26 cellular contexts compared by ENCODE assay signal in the genomic region with DNA sequence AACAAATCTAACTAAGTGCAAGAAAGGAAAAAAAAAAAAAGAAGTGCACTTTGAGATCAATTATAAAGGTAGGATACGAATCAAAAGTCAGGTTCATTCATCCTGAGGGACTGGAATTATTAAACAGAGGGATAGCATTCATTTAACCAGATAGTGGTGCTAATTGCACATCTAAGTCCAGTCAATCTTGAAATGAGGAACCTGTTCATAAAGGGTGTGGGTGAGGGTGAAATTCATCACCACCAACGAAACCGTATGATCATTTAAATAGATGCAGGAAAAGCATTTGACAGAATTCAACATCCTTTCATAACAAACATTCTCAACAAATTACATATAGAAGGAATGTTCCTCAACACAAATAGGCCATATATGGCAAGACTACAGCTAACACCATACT. TPM values are rescaled to one million over a fixed set of nuclear protein-coding genes. Genes with fewer than 3 reads are reported as not detected.
A peak's percentile ranks its signal among the peaks of the same experiment; 100 is the strongest.
DNase-seq lines count a peak whose midpoint lies in the region; ATAC-seq, FAIRE-seq and TF ChIP-seq lines count a peak whose summit lies in the region.
"Had no signal": no experiment of that assay in that cellular context is flagged by ENCODE, and none has a peak within 500 bp of the region (broad histone marks: within the 10 kb centered on the region; RNA-seq: fewer than 3 reads in every experiment).

No MANE protein-coding gene starts in this region.

- H3K4me1 Mint-ChIP-seq in activated naive CD4-positive, alpha-beta T cell treated with anti-CD3 and anti-CD28 coated beads, Interleukin-2, amount 50 U/mL, for 24 hours, result peaks cover 53% of the 10 kb centered on the region
- H3K4me1 Mint-ChIP-seq in activated naive CD8-positive, alpha-beta T cell treated with anti-CD3 and anti-CD28 coated beads, Interleukin-2, amount 50 U/mL, for 24 hours, result peaks cover 34% of the 10 kb centered on the region
- H3K4me1 Mint-ChIP-seq: H9 had no signal

- peaks cover 23% of the 10 kb centered on the region for H3K36me3 Mint-ChIP-seq in activated naive CD4-positive, alpha-beta T cell treated with anti-CD3 and anti-CD28 coated beads, Interleukin-2, amount 50 U/mL, for 24 hours
- peaks cover under 1 to 14% of the 10 kb centered on the region in 2 donors for H3K36me3 Mint-ChIP-seq in activated naive CD4-positive, alpha-beta T cell treated with anti-CD3 and anti-CD28 coated beads, Interleukin-2, amount 50 U/mL, for 72 hours
- H3K36me3 Mint-ChIP-seq in activated naive CD8-positive, alpha-beta T cell treated with anti-CD3 and anti-CD28 coated beads, Interleukin-2, amount 50 U/mL, for 24 hours (ENCODE audit: low read depth), result peaks cover 25% of the 10 kb centered on the region

- peaks cover 1% of the 10 kb centered on the region for H3K4me1 ChIP-seq in smooth muscle cell (ENCODE audit: low read depth)

- no peak overlapping the region for H3K27ac ChIP-seq in smooth muscle cell (ENCODE audit: low read depth)
- H3K27ac ChIP-seq: A549, lower lobe of right lung, VCaP had no signal

- H3K27me3 ChIP-seq in smooth muscle cell (ENCODE audit: low read depth), result no peaks in the 10 kb centered on the region

- H2AFZ ChIP-seq in smooth muscle cell (ENCODE audit: low read depth), result no peak overlapping the region

- no peaks in the 10 kb centered on the region for H3K9me3 Mint-ChIP-seq in activated naive CD4-positive, alpha-beta T cell treated with anti-CD3 and anti-CD28 coated beads, Interleukin-2, amount 50 U/mL, for 24 hours
- H3K9me3 Mint-ChIP-seq in activated naive CD4-positive, alpha-beta T cell treated with anti-CD3 and anti-CD28 coated beads, Interleukin-2, amount 50 U/mL, for 72 hours, result no peaks in the 10 kb centered on the region
- no peaks in the 10 kb centered on the region for H3K9me3 Mint-ChIP-seq in activated naive CD8-positive, alpha-beta T cell treated with anti-CD3 and anti-CD28 coated beads, Interleukin-2, amount 50 U/mL, for 24 hours

- no peaks in the 10 kb centered on the region for H3F3A ChIP-seq in smooth muscle cell (ENCODE audit: low read depth)

- no peak overlapping the region for H3K4me2 ChIP-seq in smooth muscle cell
- H3K4me2 ChIP-seq: A549 had no signal

- H3K27me3 Mint-ChIP-seq in activated naive CD4-positive, alpha-beta T cell treated with anti-CD3 and anti-CD28 coated beads, Interleukin-2, amount 50 U/mL, for 24 hours, result no peaks in the 10 kb centered on the region
- no peaks in the 10 kb centered on the region for H3K27me3 Mint-ChIP-seq in activated naive CD8-positive, alpha-beta T cell treated with anti-CD3 and anti-CD28 coated beads, Interleukin-2, amount 50 U/mL, for 24 hours

- no peaks in the 10 kb centered on the region for H4K20me1 ChIP-seq in smooth muscle cell (ENCODE audit: low read depth)

- no peak for DNase-seq in activated naive CD4-positive, alpha-beta T cell treated with anti-CD3 and anti-CD28 coated beads, Interleukin-2, amount 50 U/mL, for 72 hours (ENCODE audit: low spot score in 2 of 2)
- DNase-seq in NOMO-1 treated with DMSO at 0.1 percent for 48 hours (lab: John Stamatoyannopoulos, UW; ENCODE audit: unreplicated experiment) (peak; percentile 29), NCI-H1048 (lab: John Stamatoyannopoulos, UW) (no peak), smooth muscle cell (lab: John Stamatoyannopoulos, UW; ENCODE audit: unreplicated experiment) (no peak), urothelium cell line (ENCODE audit: low spot score) (no peak)
- DNase-seq in activated naive CD8-positive, alpha-beta T cell treated with anti-CD3 and anti-CD28 coated beads, Interleukin-2, amount 50 U/mL, for 24 hours, result no peak
- DNase-seq: anterior cingulate cortex, C1 segment of cervical spinal cord, DMS 273 treated with DMSO at 0.1 percent for 48 hours, H9, hippocampal formation, lower lobe of right lung, NCI-H1105 treated with DMSO at 0.1 percent for 48 hours, NCI-H524 treated with DMSO at 0.1 percent for 48 hours, SHP77, T-helper 1 cell had no signal

- 88% methylated on average over 3 of the region's 3 CpGs for WGBS in smooth muscle cell (ENCODE audit: low lambda C conversion rate)

- TF ChIP-seq CTCF in smooth muscle cell (IDR thresholded peaks at IDR 0.05; ENCODE audit: borderline replicate concordance, insufficient read depth, poor library complexity, severe bottlenecking), result no peak

- no peak overlapping the region for H3K4me3 Mint-ChIP-seq in activated naive CD4-positive, alpha-beta T cell treated with anti-CD3 and anti-CD28 coated beads, Interleukin-2, amount 50 U/mL, for 24 hours
- H3K4me3 Mint-ChIP-seq in activated naive CD8-positive, alpha-beta T cell treated with anti-CD3 and anti-CD28 coated beads, Interleukin-2, amount 50 U/mL, for 24 hours, result no peak overlapping the region
- H3K4me3 Mint-ChIP-seq: H9 had no signal

- no peak for ATAC-seq in activated naive CD4-positive, alpha-beta T cell treated with anti-CD3 and anti-CD28 coated beads, Interleukin-2, amount 50 U/mL, for 72 hours
- no peak for ATAC-seq in activated naive CD8-positive, alpha-beta T cell treated with anti-CD3 and anti-CD28 coated beads, Interleukin-2, amount 50 U/mL, for 24 hours
- no peak for ATAC-seq in HG03521 (IDR thresholded peaks at IDR 0.05; ENCODE audit: unreplicated experiment)
- ATAC-seq: A549 had no signal

- H3K79me2 ChIP-seq in smooth muscle cell (ENCODE audit: low read depth), result no peaks in the 10 kb centered on the region

- H3K4me3 ChIP-seq in smooth muscle cell, result no peak overlapping the region
- H3K4me3 ChIP-seq: A549, lower lobe of right lung had no signal

- H3K27ac Mint-ChIP-seq in activated naive CD4-positive, alpha-beta T cell treated with anti-CD3 and anti-CD28 coated beads, Interleukin-2, amount 50 U/mL, for 24 hours, result peak overlapping the region; percentile 78
- no peak overlapping the region for H3K27ac Mint-ChIP-seq in activated naive CD4-positive, alpha-beta T cell treated with anti-CD3 and anti-CD28 coated beads, Interleukin-2, amount 50 U/mL, for 72 hours
- peak overlapping the region; percentile 8 for H3K27ac Mint-ChIP-seq in activated naive CD8-positive, alpha-beta T cell treated with anti-CD3 and anti-CD28 coated beads, Interleukin-2, amount 50 U/mL, for 24 hours
- H3K27ac Mint-ChIP-seq: H9 had no signal

- no peaks in the 10 kb centered on the region for H3K9me3 ChIP-seq in smooth muscle cell (replicated peaks; ENCODE audit: low read depth)
- H3K9me3 ChIP-seq: lower lobe of right lung had no signal

- no peak overlapping the region for H3K9ac ChIP-seq in smooth muscle cell (ENCODE audit: low read depth)

- H3K36me3 ChIP-seq in smooth muscle cell (ENCODE audit: low read depth), result no peaks in the 10 kb centered on the region

- no peak for FAIRE-seq in urothelium cell line (lab: Jason Lieb, UNC)
- FAIRE-seq: A549, islet of Langerhans had no signal

RNA-seq across cellular contexts. Expression of a gene that starts 5.6 kb away (rescaled TPM):
- total RNA-seq in activated naive CD4-positive, alpha-beta T cell treated with anti-CD3 and anti-CD28 coated beads, Interleukin-2, amount 50 U/mL, for 72 hours, result 10 to 100 TPM; 53.4 to 88.4 TPM
- 1.0 and 2.8 TPM in 2 replicates for total RNA-seq in smooth muscle cell
- polyA plus RNA-seq in smooth muscle cell, result 1.3 and 1.4 TPM in 2 replicates
- total RNA-seq: G401, H9 had no signal

RNA-seq across cellular contexts. Expression of a gene that starts 39.3 kb away (rescaled TPM):
- total RNA-seq in activated naive CD4-positive, alpha-beta T cell treated with anti-CD3 and anti-CD28 coated beads, Interleukin-2, amount 50 U/mL, for 72 hours, result under 1 TPM in 1 of 2 donors, not detected in 1; 0.32 TPM
- not detected in 2 replicates for total RNA-seq in smooth muscle cell
- not detected in 2 replicates for polyA plus RNA-seq in smooth muscle cell
- total RNA-seq: cardiac septum, G401, H9, HT1080, myocyte, renal cortical epithelial cell had no signal

RNA-seq across cellular contexts. Expression of a gene that starts 48.1 kb away (rescaled TPM):
- 1 to 10 TPM; 3.1 to 3.3 TPM for total RNA-seq in activated naive CD4-positive, alpha-beta T cell treated with anti-CD3 and anti-CD28 coated beads, Interleukin-2, amount 50 U/mL, for 72 hours
- 12.2 and 14.6 TPM in 2 replicates for total RNA-seq in smooth muscle cell
- 11.5 and 12.4 TPM in 2 replicates for polyA plus RNA-seq in smooth muscle cell

Comparison
In these comparisons a context has a peak if more than half of its experiments do, and no peak if none do; other contexts are left out.
1. H3K27ac Mint-ChIP-seq: peak in activated naive CD4-positive, alpha-beta T cell treated with anti-CD3 and anti-CD28 coated beads, Interleukin-2, amount 50 U/mL, for 24 hours (single experiment) and activated naive CD8-positive, alpha-beta T cell treated with anti-CD3 and anti-CD28 coated beads, Interleukin-2, amount 50 U/mL, for 24 hours (single experiment); none in activated naive CD4-positive, alpha-beta T cell treated with anti-CD3 and anti-CD28 coated beads, Interleukin-2, amount 50 U/mL, for 72 hours (0 of 2).
2. RNA of a gene that starts 5.6 kb away (total RNA-seq): 53.4 to 88.4 TPM in activated naive CD4-positive, alpha-beta T cell treated with anti-CD3 and anti-CD28 coated beads, Interleukin-2, amount 50 U/mL, for 72 hours; 1.0 to 2.8 TPM in smooth muscle cell; every median in the first group is over 10 times any median in the second.